Comparison of ENCODE assay signal across 2 cellular contexts in the genomic region with DNA sequence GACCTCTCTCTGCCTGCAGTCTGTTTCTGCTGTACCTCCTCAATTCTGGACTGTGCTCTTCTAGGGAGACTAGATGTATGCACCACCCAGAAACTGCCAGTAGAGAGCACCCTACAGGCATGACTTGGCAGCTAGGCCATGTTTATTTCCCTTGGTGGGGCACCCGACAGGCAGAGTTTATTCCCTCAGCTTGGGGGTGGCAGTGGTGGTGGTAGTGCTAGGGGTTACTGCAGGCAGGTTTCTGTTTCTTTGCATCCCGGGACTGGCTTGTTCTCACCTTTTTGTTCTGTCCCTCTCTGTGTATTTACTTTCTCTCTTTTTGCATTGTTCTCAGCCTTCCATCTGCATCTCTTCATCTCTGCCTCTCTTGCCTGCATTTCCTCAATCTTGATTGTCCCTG.
TF ChIP-seq lines count a peak whose summit lies in the region.

No MANE protein-coding gene starts in this region.

TF ChIP-seq in GM12891, 5 proteins besides CTCF, POLR2A, EP300 and RAD21:
- TF ChIP-seq PAX5 (IDR thresholded peaks at IDR 0.05; ENCODE audit: insufficient read depth, low read length, severe bottlenecking) (no peak), POLR2AphosphoS5 (IDR thresholded peaks at IDR 0.05; ENCODE audit: low read depth, low read length) (peak; percentile 44; the same call in 1 of the 2 replicates)

TF ChIP-seq in GM12878, 131 proteins besides CTCF, POLR2A, EP300 and RAD21:
- TF ChIP-seq JUND (IDR thresholded peaks at IDR 0.05; ENCODE audit: low read depth, low read length) = no peak
- TF ChIP-seq FOXK2 (IDR thresholded peaks at IDR 0.05) = 0 out of 2 replicates have a peak, but pooled peaks have one; percentile 40
- TF ChIP-seq BMI1 (IDR thresholded peaks at IDR 0.05; ENCODE audit: borderline replicate concordance) = no peak
- 0 out of 2 replicates have a peak, but pooled peaks have one; percentile 27 for TF ChIP-seq MTA3 (IDR thresholded peaks at IDR 0.05; ENCODE audit: borderline replicate concordance, low read length)
- TF ChIP-seq, protein P1, sequence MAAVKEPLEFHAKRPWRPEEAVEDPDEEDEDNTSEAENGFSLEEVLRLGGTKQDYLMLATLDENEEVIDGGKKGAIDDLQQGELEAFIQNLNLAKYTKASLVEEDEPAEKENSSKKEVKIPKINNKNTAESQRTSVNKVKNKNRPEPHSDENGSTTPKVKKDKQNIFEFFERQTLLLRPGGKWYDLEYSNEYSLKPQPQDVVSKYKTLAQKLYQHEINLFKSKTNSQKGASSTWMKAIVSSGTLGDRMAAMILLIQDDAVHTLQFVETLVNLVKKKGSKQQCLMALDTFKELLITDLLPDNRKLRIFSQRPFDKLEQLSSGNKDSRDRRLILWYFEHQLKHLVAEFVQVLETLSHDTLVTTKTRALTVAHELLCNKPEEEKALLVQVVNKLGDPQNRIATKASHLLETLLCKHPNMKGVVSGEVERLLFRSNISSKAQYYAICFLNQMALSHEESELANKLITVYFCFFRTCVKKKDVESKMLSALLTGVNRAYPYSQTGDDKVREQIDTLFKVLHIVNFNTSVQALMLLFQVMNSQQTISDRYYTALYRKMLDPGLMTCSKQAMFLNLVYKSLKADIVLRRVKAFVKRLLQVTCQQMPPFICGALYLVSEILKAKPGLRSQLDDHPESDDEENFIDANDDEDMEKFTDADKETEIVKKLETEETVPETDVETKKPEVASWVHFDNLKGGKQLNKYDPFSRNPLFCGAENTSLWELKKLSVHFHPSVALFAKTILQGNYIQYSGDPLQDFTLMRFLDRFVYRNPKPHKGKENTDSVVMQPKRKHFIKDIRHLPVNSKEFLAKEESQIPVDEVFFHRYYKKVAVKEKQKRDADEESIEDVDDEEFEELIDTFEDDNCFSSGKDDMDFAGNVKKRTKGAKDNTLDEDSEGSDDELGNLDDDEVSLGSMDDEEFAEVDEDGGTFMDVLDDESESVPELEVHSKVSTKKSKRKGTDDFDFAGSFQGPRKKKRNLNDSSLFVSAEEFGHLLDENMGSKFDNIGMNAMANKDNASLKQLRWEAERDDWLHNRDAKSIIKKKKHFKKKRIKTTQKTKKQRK (IDR thresholded peaks at IDR 0.05; ENCODE audit: low read depth, low read length) = no peak
- TF ChIP-seq POLR2AphosphoS5 (IDR thresholded peaks at IDR 0.05; ENCODE audit: low read length) = 0 out of 2 replicates have a peak, but pooled peaks have one; percentile 32
- TF ChIP-seq SUZ12 (IDR thresholded peaks at IDR 0.05; ENCODE audit: unreplicated experiment) = no peak
- TF ChIP-seq RUNX3 (IDR thresholded peaks at IDR 0.05; ENCODE audit: low read length) = 0 out of 2 replicates have a peak, but pooled peaks have one; percentile 9
- TF ChIP-seq, protein P2, sequence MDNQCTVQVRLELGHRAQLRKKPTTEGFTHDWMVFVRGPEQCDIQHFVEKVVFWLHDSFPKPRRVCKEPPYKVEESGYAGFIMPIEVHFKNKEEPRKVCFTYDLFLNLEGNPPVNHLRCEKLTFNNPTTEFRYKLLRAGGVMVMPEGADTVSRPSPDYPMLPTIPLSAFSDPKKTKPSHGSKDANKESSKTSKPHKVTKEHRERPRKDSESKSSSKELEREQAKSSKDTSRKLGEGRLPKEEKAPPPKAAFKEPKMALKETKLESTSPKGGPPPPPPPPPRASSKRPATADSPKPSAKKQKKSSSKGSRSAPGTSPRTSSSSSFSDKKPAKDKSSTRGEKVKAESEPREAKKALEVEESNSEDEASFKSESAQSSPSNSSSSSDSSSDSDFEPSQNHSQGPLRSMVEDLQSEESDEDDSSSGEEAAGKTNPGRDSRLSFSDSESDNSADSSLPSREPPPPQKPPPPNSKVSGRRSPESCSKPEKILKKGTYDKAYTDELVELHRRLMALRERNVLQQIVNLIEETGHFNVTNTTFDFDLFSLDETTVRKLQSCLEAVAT (IDR thresholded peaks at IDR 0.05) = no peak
- no peak for TF ChIP-seq CEBPB (IDR thresholded peaks at IDR 0.05; ENCODE audit: borderline replicate concordance in 1 of 2, low read depth in 2 of 2, low read length in 2 of 2)
- no peak for TF ChIP-seq MYB (IDR thresholded peaks at IDR 0.05; ENCODE audit: borderline replicate concordance, low read depth, low read length)
- TF ChIP-seq ZBTB11 (CRISPR knock-in tag; IDR thresholded peaks at IDR 0.05) = no peak
- TF ChIP-seq, protein P3, sequence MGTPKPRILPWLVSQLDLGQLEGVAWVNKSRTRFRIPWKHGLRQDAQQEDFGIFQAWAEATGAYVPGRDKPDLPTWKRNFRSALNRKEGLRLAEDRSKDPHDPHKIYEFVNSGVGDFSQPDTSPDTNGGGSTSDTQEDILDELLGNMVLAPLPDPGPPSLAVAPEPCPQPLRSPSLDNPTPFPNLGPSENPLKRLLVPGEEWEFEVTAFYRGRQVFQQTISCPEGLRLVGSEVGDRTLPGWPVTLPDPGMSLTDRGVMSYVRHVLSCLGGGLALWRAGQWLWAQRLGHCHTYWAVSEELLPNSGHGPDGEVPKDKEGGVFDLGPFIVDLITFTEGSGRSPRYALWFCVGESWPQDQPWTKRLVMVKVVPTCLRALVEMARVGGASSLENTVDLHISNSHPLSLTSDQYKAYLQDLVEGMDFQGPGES (IDR thresholded peaks at IDR 0.05) = no peak
- TF ChIP-seq PML (IDR thresholded peaks at IDR 0.05; ENCODE audit: low read length) = peak; percentile 61; the same call in 1 of the 2 replicates
- no peak for TF ChIP-seq HDAC6 (IDR thresholded peaks at IDR 0.05; ENCODE audit: unreplicated experiment)
- TF ChIP-seq POU2F2 (IDR thresholded peaks at IDR 0.05; ENCODE audit: borderline replicate concordance, low read depth, low read length) = 0 out of 3 replicates have a peak, but pooled peaks have one; percentile 41
- TF ChIP-seq IRF5 (IDR thresholded peaks at IDR 0.05; ENCODE audit: borderline replicate concordance) = no peak
- peak; percentile 48; the same call in 1 of the 2 replicates for TF ChIP-seq BACH1 (IDR thresholded peaks at IDR 0.05; ENCODE audit: borderline replicate concordance)
- TF ChIP-seq WRNIP1 (IDR thresholded peaks at IDR 0.05; ENCODE audit: borderline replicate concordance, low read depth, low read length) = no peak
- TF ChIP-seq PAX5 (IDR thresholded peaks at IDR 0.05; ENCODE audit: borderline replicate concordance, low read depth, low read length) = no peak
- TF ChIP-seq HDGF (IDR thresholded peaks at IDR 0.05) = peak; percentile 80
- peak; percentile 36; the same call in 1 of the 2 replicates for TF ChIP-seq POLR2AphosphoS2 (IDR thresholded peaks at IDR 0.05; ENCODE audit: low read depth, low read length)
- TF ChIP-seq, protein P4, sequence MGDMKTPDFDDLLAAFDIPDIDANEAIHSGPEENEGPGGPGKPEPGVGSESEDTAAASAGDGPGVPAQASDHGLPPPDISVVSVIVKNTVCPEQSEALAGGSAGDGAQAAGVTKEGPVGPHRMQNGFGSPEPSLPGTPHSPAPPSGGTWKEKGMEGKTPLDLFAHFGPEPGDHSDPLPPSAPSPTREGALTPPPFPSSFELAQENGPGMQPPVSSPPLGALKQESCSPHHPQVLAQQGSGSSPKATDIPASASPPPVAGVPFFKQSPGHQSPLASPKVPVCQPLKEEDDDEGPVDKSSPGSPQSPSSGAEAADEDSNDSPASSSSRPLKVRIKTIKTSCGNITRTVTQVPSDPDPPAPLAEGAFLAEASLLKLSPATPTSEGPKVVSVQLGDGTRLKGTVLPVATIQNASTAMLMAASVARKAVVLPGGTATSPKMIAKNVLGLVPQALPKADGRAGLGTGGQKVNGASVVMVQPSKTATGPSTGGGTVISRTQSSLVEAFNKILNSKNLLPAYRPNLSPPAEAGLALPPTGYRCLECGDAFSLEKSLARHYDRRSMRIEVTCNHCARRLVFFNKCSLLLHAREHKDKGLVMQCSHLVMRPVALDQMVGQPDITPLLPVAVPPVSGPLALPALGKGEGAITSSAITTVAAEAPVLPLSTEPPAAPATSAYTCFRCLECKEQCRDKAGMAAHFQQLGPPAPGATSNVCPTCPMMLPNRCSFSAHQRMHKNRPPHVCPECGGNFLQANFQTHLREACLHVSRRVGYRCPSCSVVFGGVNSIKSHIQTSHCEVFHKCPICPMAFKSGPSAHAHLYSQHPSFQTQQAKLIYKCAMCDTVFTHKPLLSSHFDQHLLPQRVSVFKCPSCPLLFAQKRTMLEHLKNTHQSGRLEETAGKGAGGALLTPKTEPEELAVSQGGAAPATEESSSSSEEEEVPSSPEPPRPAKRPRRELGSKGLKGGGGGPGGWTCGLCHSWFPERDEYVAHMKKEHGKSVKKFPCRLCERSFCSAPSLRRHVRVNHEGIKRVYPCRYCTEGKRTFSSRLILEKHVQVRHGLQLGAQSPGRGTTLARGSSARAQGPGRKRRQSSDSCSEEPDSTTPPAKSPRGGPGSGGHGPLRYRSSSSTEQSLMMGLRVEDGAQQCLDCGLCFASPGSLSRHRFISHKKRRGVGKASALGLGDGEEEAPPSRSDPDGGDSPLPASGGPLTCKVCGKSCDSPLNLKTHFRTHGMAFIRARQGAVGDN (IDR thresholded peaks at IDR 0.05) = no peak
- peak; percentile 73 for TF ChIP-seq SMC3 (IDR thresholded peaks at IDR 0.05; ENCODE audit: borderline replicate concordance, low read length)
- peak; percentile 82 for TF ChIP-seq YY1 (IDR thresholded peaks at IDR 0.05; ENCODE audit: low read depth, low read length)
- no peak for TF ChIP-seq MEF2B (IDR thresholded peaks at IDR 0.05; ENCODE audit: partially characterized antibody, poor library complexity, severe bottlenecking)
- no peak for TF ChIP-seq ATF3 (IDR thresholded peaks at IDR 0.05; ENCODE audit: borderline replicate concordance, extremely low read depth, low read depth, low read length)
- TF ChIP-seq GATAD2B (conservative IDR thresholded peaks at IDR 0.05; ENCODE audit: low read depth) = no peak
